20 cellular contexts compared by ENCODE assay signal in genomic region chr12:53486730-53487487, GRCh38. TPM values are rescaled to one million over a fixed set of nuclear protein-coding genes. Genes with fewer than 3 reads are reported as not detected.
DNase-seq lines count a peak whose midpoint lies in the region; ATAC-seq and TF ChIP-seq lines count a peak whose summit lies in the region.
"Had no signal": no experiment of that assay in that cellular context is flagged by ENCODE, and none has a peak within 500 bp of the region (broad histone marks: within the 10 kb centered on the region; RNA-seq: fewer than 3 reads in every experiment).

No MANE protein-coding gene starts in this region.

- BruUV-seq in Caco-2 (replicated peaks; lab: Mats Ljungman, UMichigan) = no TSS peak

- H3K27me3 ChIP-seq in Caco-2 (replicated peaks; ENCODE audit: control insufficient read depth, insufficient read depth, low read length) (no peaks in the 10 kb centered on the region), osteoblast (ENCODE audit: insufficient read depth, low read length) (no peaks in the 10 kb centered on the region)
- H3K27me3 ChIP-seq: uterus had no signal

- H3K4me3 Mint-ChIP-seq in Caco-2 (ENCODE audit: unreplicated experiment) (no peak overlapping the region), IgD-negative memory B cell (no peak overlapping the region), endothelial cell (ENCODE audit: unreplicated experiment) (no peak overlapping the region)
- no peak overlapping the region for H3K4me3 Mint-ChIP-seq in T-helper 2 cell treated with Interferon-gamma antibody and Interleukin-4, amounts not matched to agents 5 μg/mL and 100 μg/mL, for 36 hours

- no peak for ATAC-seq in GM21367 (IDR thresholded peaks at IDR 0.05; ENCODE audit: unreplicated experiment)
- ATAC-seq: stimulated activated naive CD8-positive, alpha-beta T cell treated with anti-CD3 and anti-CD28 coated beads, Interleukin-15, Interleukin-2, amounts not matched to agents 100 U/mL and 50 U/mL, for 24 hours had no signal

- intact Hi-C loops in Caco-2 (cut with micrococcal nuclease; ENCODE audit: unreplicated experiment) = no loop called here

- H3K79me2 ChIP-seq in osteoblast (ENCODE audit: insufficient read depth, low read length) = peaks cover 42% of the 10 kb centered on the region

- H3K4me1 Mint-ChIP-seq in Caco-2 (ENCODE audit: low read depth, unreplicated experiment) = peaks cover 2% of the 10 kb centered on the region
- peaks cover 0 to 5% (median 4%) of the 10 kb centered on the region in 3 donors for H3K4me1 Mint-ChIP-seq in IgD-negative memory B cell
- H3K4me1 Mint-ChIP-seq in endothelial cell (ENCODE audit: unreplicated experiment) = peaks cover 2% of the 10 kb centered on the region
- H3K4me1 Mint-ChIP-seq in T-helper 2 cell treated with Interferon-gamma antibody and Interleukin-4, amounts not matched to agents 5 μg/mL and 100 μg/mL, for 36 hours (ENCODE audit: low read depth) = no peaks in the 10 kb centered on the region

- no peaks in the 10 kb centered on the region for H3K27me3 Mint-ChIP-seq in Caco-2 (ENCODE audit: insufficient read depth, unreplicated experiment)
- no peaks in the 10 kb centered on the region for H3K27me3 Mint-ChIP-seq in IgD-negative memory B cell
- H3K27me3 Mint-ChIP-seq in endothelial cell (ENCODE audit: unreplicated experiment) = peaks cover 21% of the 10 kb centered on the region
- no peaks in the 10 kb centered on the region for H3K27me3 Mint-ChIP-seq in T-helper 2 cell treated with Interferon-gamma antibody and Interleukin-4, amounts not matched to agents 5 μg/mL and 100 μg/mL, for 36 hours (ENCODE audit: low read depth)

- no peak overlapping the region for H3K27ac ChIP-seq in osteoblast (ENCODE audit: low read depth, low read length)
- H3K27ac ChIP-seq: C4-2B, SK-N-MC, uterus had no signal

- H3K27ac Mint-ChIP-seq in Caco-2 (ENCODE audit: unreplicated experiment) (peak overlapping the region; percentile 72), IgD-negative memory B cell (peak overlapping the region in 2 of 3 donors; percentile 16 to 48), endothelial cell (ENCODE audit: unreplicated experiment) (peak overlapping the region; percentile 53)
- no peak overlapping the region for H3K27ac Mint-ChIP-seq in T-helper 2 cell treated with Interferon-gamma antibody and Interleukin-4, amounts not matched to agents 5 μg/mL and 100 μg/mL, for 36 hours

- peak in 1 of 2 experiments; percentile 16 for DNase-seq in Caco-2
- no peak for DNase-seq in endothelial cell (ENCODE audit: low spot score)
- peak; percentile 25 for DNase-seq in osteoblast (ENCODE audit: insufficient read length, low spot score, missing footprints)
- DNase-seq in T-helper 2 cell treated with Interferon-gamma antibody and Interleukin-4, amounts not matched to agents 5 μg/mL and 100 μg/mL, for 36 hours (ENCODE audit: low spot score) = no peak
- no peak for DNase-seq in effector CD8-positive, alpha-beta T cell (lab: John Stamatoyannopoulos, UW)
- DNase-seq: activated naive CD4-positive, alpha-beta T cell treated with anti-CD3 and anti-CD28 coated beads, Interleukin-2, amount 50 U/mL, for 16 hours; foreskin fibroblast; NCI-H187; occipital lobe; OCI-M1; small intestine; stimulated activated naive CD8-positive, alpha-beta T cell treated with anti-CD3 and anti-CD28 coated beads, Interleukin-15, Interleukin-2, amounts not matched to agents 100 U/mL and 50 U/mL, for 24 hours had no signal

- POLR2A ChIA-PET in Caco-2 (lab: Charles Lee) = interaction anchor here (0.6 kb wide), 1 partner anchor 212 kb away, joined by 3 read pairs; no protein-coding TSS in a partner anchor

- no peak overlapping the region for H3K4me3 ChIP-seq in Caco-2 (ENCODE audit: low read depth, low read length)
- H3K4me3 ChIP-seq in osteoblast (ENCODE audit: insufficient read depth, low read length) = no peak overlapping the region
- H3K4me3 ChIP-seq: lung, SK-N-MC, uterus had no signal

- H3K4me2 ChIP-seq in osteoblast (ENCODE audit: insufficient read depth, low read length) = no peak overlapping the region

- no peak overlapping the region for H2AFZ ChIP-seq in osteoblast (ENCODE audit: low read length)

- CTCF ChIA-PET in Caco-2 (lab: Charles Lee) = no interaction called here

- H3K36me3 ChIP-seq in Caco-2 (ENCODE audit: control insufficient read depth, insufficient read depth, low read length) (peaks cover 7% of the 10 kb centered on the region), osteoblast (ENCODE audit: insufficient read depth, low read length) (peaks cover 61% of the 10 kb centered on the region)
- H3K36me3 ChIP-seq: uterus had no signal

- no peaks in the 10 kb centered on the region; the same call in 1 of the 2 replicates for H3K4me1 ChIP-seq in Caco-2
- H3K4me1 ChIP-seq in osteoblast (ENCODE audit: insufficient read depth, low read length) = peaks cover 1% of the 10 kb centered on the region
- H3K4me1 ChIP-seq: uterus had no signal

- no peaks in the 10 kb centered on the region for H3K9me3 Mint-ChIP-seq in Caco-2 (ENCODE audit: unreplicated experiment)
- H3K9me3 Mint-ChIP-seq in IgD-negative memory B cell = no peaks in the 10 kb centered on the region
- H3K9me3 Mint-ChIP-seq in endothelial cell (ENCODE audit: unreplicated experiment) = no peaks in the 10 kb centered on the region
- H3K9me3 Mint-ChIP-seq in T-helper 2 cell treated with Interferon-gamma antibody and Interleukin-4, amounts not matched to agents 5 μg/mL and 100 μg/mL, for 36 hours = no peaks in the 10 kb centered on the region

- peaks cover 40% of the 10 kb centered on the region for H4K20me1 ChIP-seq in osteoblast (ENCODE audit: insufficient read depth, low read length)

- peaks cover 76% of the 10 kb centered on the region for H3K36me3 Mint-ChIP-seq in Caco-2 (ENCODE audit: insufficient read depth, unreplicated experiment)
- H3K36me3 Mint-ChIP-seq in IgD-negative memory B cell = no peaks in the 10 kb centered on the region
- peaks cover 26% of the 10 kb centered on the region for H3K36me3 Mint-ChIP-seq in endothelial cell (ENCODE audit: low read depth, unreplicated experiment)
- H3K36me3 Mint-ChIP-seq in T-helper 2 cell treated with Interferon-gamma antibody and Interleukin-4, amounts not matched to agents 5 μg/mL and 100 μg/mL, for 36 hours (ENCODE audit: low read depth) = peaks cover 33% of the 10 kb centered on the region

- TF ChIP-seq CTCF in Caco-2 (IDR thresholded peaks at IDR 0.05; ENCODE audit: insufficient read depth in 1 of 2, low read depth in 1 of 2, low read length in 1 of 2, severe bottlenecking in 1 of 2, unreplicated experiment in 1 of 2) (no peak), endothelial cell (IDR thresholded peaks at IDR 0.05; ENCODE audit: unreplicated experiment) (no peak), osteoblast (IDR thresholded peaks at IDR 0.05; ENCODE audit: extremely low read depth, low read depth, low read length) (no peak)

- H3K9me3 ChIP-seq in Caco-2 (no peaks in the 10 kb centered on the region), osteoblast (ENCODE audit: low read depth, low read length) (no peaks in the 10 kb centered on the region)
- H3K9me3 ChIP-seq: uterus had no signal

RNA-seq across cellular contexts. Expression of gene MAP3K12, which starts 12.3 kb away (rescaled TPM):
- total RNA-seq in Caco-2 (2022) (2.4 and 3.9 TPM in 2 replicates), endothelial cell (ENCODE audit: unreplicated experiment) (20.9 TPM), osteoblast (49.6 and 51.9 TPM in 2 replicates)
- 1.4 TPM for polyA plus RNA-seq in IgD-negative memory B cell

RNA-seq across cellular contexts. Expression of gene TARBP2, which starts 14.2 kb away (rescaled TPM):
- total RNA-seq in Caco-2 (2022) (43.9 and 50.7 TPM in 2 replicates), endothelial cell (ENCODE audit: unreplicated experiment) (45.3 TPM), osteoblast (33.0 and 35.5 TPM in 2 replicates)
- polyA plus RNA-seq in IgD-negative memory B cell = 20.8 TPM

RNA-seq across cellular contexts. Expression of gene NPFF, which starts 20.4 kb away (rescaled TPM):
- total RNA-seq in Caco-2 (2022) (2.4 TPM in 1 of 2 replicates, not detected in the other), endothelial cell (ENCODE audit: unreplicated experiment) (not detected), osteoblast (not detected in 2 replicates)
- polyA plus RNA-seq in IgD-negative memory B cell = not detected
- total RNA-seq: bronchial epithelial cell, Daoy, lung, occipital lobe, uterus had no signal

RNA-seq across cellular contexts. Expression of gene PCBP2, which starts 35.0 kb away (rescaled TPM):
- total RNA-seq in Caco-2 (2022) = 1,036 and 1,143 TPM in 2 replicates
- 111 TPM for polyA plus RNA-seq in IgD-negative memory B cell
- 1,084 TPM for total RNA-seq in endothelial cell (ENCODE audit: unreplicated experiment)
- total RNA-seq in osteoblast = 247 and 293 TPM in 2 replicates

RNA-seq across cellular contexts. Expression of gene PRR13, which starts 45.4 kb away (rescaled TPM):
- total RNA-seq in Caco-2 (2022) (395 and 400 TPM in 2 replicates), endothelial cell (ENCODE audit: unreplicated experiment) (131 TPM), osteoblast (55.0 and 64.2 TPM in 2 replicates)
- polyA plus RNA-seq in IgD-negative memory B cell = 689 TPM
